In genomic region chr2:188527110-188527509, GRCh38 we compare ENCODE assay signal across 14 cellular contexts.
DNase-seq lines count a peak whose midpoint lies in the region; ATAC-seq and TF ChIP-seq lines count a peak whose summit lies in the region.
"Had no signal": no experiment of that assay in that cellular context is flagged by ENCODE, and none has a peak within 500 bp of the region (broad histone marks: within the 10 kb centered on the region; RNA-seq: fewer than 3 reads in every experiment).

No MANE protein-coding gene starts in this region.

- no peak for ATAC-seq in HG02852 (IDR thresholded peaks at IDR 0.05; ENCODE audit: unreplicated experiment)
- ATAC-seq: PC-3 had no signal

- H3K27ac ChIP-seq in substantia nigra (ENCODE audit: low read depth, low read length, poor library complexity, severe bottlenecking) = no peak overlapping the region
- H3K27ac ChIP-seq: C4-2B had no signal

- DNase-seq in ELF-1 (ENCODE audit: low read depth, low spot score) (peak; percentile 38), SK-N-DZ (ENCODE audit: low spot score) (peak; percentile 52), fibroblast of the aortic adventitia (ENCODE audit: low read depth) (peak; percentile 75), retina (peak; percentile 10), HuH-7 (ENCODE audit: low spot score) (no peak), posterior cingulate gyrus (no peak), substantia nigra (lab: John Stamatoyannopoulos, UW) (no peak)
- DNase-seq: activated CD4-positive, alpha-beta memory T cell treated with anti-CD3 and anti-CD28 coated beads for 36 hours; activated naive CD4-positive, alpha-beta T cell treated with Interleukin-2 at 50 U/mL for 16 hours; occipital lobe; PC-3; T-helper 9 cell had no signal

- TF ChIP-seq CTCF in fibroblast of the aortic adventitia (IDR thresholded peaks at IDR 0.05; ENCODE audit: insufficient read depth, low read length) = no peak

- no peak overlapping the region for H3K4me3 ChIP-seq in fibroblast of the aortic adventitia (ENCODE audit: low read depth, low read length)

- intact Hi-C loops in posterior cingulate gyrus (cut with DNase I) = loop anchor here (10.0 kb wide), 1 partner anchor 448 kb away; the partner anchor contains the start of gene COL3A1

Comparison
In these comparisons a context has a peak if more than half of its experiments do, and no peak if none do; other contexts are left out.
1. DNase-seq: peak in ELF-1 (single experiment), SK-N-DZ (single experiment), fibroblast of the aortic adventitia (single experiment) and retina (single experiment); none in HuH-7 (single experiment), posterior cingulate gyrus (0 of 10) and substantia nigra (0 of 49).